Comparison of ENCODE assay signal across 9 cellular contexts in genomic region chr1:181936269-181936668, GRCh38.
DNase-seq lines count a peak whose midpoint lies in the region; ATAC-seq and TF ChIP-seq lines count a peak whose summit lies in the region.
"Had no signal": no experiment of that assay in that cellular context is flagged by ENCODE, and none has a peak within 500 bp of the region (broad histone marks: within the 10 kb centered on the region; RNA-seq: fewer than 3 reads in every experiment).

No MANE protein-coding gene starts in this region.

- no peaks in the 10 kb centered on the region for H3K79me2 ChIP-seq in MM.1S (ENCODE audit: low read length)

- no peak for TF ChIP-seq POLR2A in testis (IDR thresholded peaks at IDR 0.05)

- no peaks in the 10 kb centered on the region for H4K20me1 ChIP-seq in MM.1S (ENCODE audit: insufficient read depth, low read length)

- H3K4me1 ChIP-seq in MM.1S (ENCODE audit: low read length), result peaks cover 5% of the 10 kb centered on the region; the same call in 1 of the 2 replicates
- no peaks in the 10 kb centered on the region for H3K4me1 ChIP-seq in testis
- H3K4me1 ChIP-seq: vagina had no signal

- no peak overlapping the region for H3K27ac ChIP-seq in MM.1S (ENCODE audit: low read length)
- no peak overlapping the region for H3K27ac ChIP-seq in testis
- H3K27ac ChIP-seq: vagina had no signal

- peak overlapping the region; percentile 87; the same call in 1 of the 2 replicates for H2AFZ ChIP-seq in MM.1S (ENCODE audit: low read length)

- ATAC-seq in GM18508 (IDR thresholded peaks at IDR 0.05; ENCODE audit: insufficient read depth, unreplicated experiment) (peak; percentile 21), GM19372 (IDR thresholded peaks at IDR 0.05; ENCODE audit: low read depth, unreplicated experiment) (peak; percentile 26), HG02884 (IDR thresholded peaks at IDR 0.05; ENCODE audit: unreplicated experiment) (peak; percentile 23)

- WGBS in testis, 2 donors, result 95 to 100% methylated on average over 2 of the region's 2 CpGs

- H3K36me3 ChIP-seq in MM.1S (replicated peaks; ENCODE audit: insufficient read depth, low read length), result no peaks in the 10 kb centered on the region
- H3K36me3 ChIP-seq in testis (ENCODE audit: low read depth, missing control alignments), result no peaks in the 10 kb centered on the region
- H3K36me3 ChIP-seq: vagina had no signal

- H3K27me3 ChIP-seq in MM.1S (replicated peaks; ENCODE audit: insufficient read depth, low read length), result no peaks in the 10 kb centered on the region
- H3K27me3 ChIP-seq in testis, result no peaks in the 10 kb centered on the region
- H3K27me3 ChIP-seq: vagina had no signal

- no peaks in the 10 kb centered on the region for H3K9me2 ChIP-seq in MM.1S (replicated peaks; ENCODE audit: insufficient read depth, low read length)

- intact Hi-C loops in testis (cut with DNase I; ENCODE audit: low total_unique reads), result no loop called here

- no peak for TF ChIP-seq CTCF in MM.1S (IDR thresholded peaks at IDR 0.05; ENCODE audit: low read length)
- no peak for TF ChIP-seq CTCF in testis (IDR thresholded peaks at IDR 0.05)

- H3F3A ChIP-seq in MM.1S (ENCODE audit: insufficient read depth, low read length), result no peaks in the 10 kb centered on the region; the same call in 1 of the 2 replicates

- DNase-seq in MM.1S (no peak), testis (no peak), HUDEP-2 (lab: John Stamatoyannopoulos, UW; ENCODE audit: unreplicated experiment in 76 of 76) (no peak), UCSD-AML1 (lab: John Stamatoyannopoulos, UW; ENCODE audit: unreplicated experiment) (no peak), NCI-H1048 (lab: John Stamatoyannopoulos, UW) (no peak)

- H3K9me3 ChIP-seq in MM.1S (replicated peaks; ENCODE audit: insufficient read depth, low read length) (no peaks in the 10 kb centered on the region), testis (no peaks in the 10 kb centered on the region)
- H3K9me3 ChIP-seq: vagina had no signal

- H3K4me3 ChIP-seq in MM.1S (ENCODE audit: low read length) (no peak overlapping the region), testis (no peak overlapping the region)
- H3K4me3 ChIP-seq: vagina had no signal

- no peak overlapping the region for H3K4me2 ChIP-seq in MM.1S (ENCODE audit: low read depth, low read length)

- H3K9ac ChIP-seq in MM.1S (ENCODE audit: low read length), result no peak overlapping the region
